Comparison of ENCODE assay signal across 8 cellular contexts in the genomic region with DNA sequence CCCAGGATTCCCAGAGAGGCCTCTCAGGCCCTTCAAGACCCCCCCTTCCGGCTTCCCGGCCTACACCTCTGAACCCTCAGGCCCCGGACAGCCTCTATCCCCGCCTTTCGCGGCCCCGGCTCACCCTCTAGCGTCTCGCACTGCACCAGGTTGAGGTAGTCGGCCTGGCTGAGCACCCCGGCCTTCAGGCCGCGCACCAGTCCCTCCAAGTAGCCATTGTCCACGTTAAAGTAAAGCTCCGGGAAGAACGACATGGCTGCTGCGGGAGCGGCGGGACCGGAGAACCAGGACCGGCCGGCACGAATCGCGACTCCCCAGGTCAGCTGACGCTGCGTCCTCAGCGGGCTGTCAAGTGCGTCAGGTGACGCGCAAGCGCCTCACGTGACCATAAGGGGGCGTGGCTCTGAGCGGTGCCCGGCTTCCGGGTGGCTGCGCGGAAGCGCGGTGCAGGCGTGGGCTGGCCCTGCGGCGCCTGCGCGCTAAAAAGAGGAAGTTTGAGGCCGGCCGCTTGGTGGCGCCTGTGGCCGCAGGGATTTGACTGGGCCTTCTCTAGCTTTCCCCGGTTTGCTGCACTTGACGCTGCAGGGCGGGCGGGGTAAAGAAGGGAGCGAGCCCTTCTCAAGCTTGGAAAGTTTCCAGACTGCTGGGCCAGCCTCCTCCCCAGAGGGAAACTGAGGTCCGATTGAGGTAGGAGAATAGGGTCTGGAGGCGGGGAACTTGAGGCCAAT. TPM values are rescaled to one million over a fixed set of nuclear protein-coding genes. Genes with fewer than 3 reads are reported as not detected.
A peak's percentile ranks its signal among the peaks of the same experiment; 100 is the strongest.
DNase-seq lines count a peak whose midpoint lies in the region; ATAC-seq and TF ChIP-seq lines count a peak whose summit lies in the region.

A gene (minus strand): TSS at position 325 of the 728 bp plus-strand sequence. CDS start 71 bp downstream, at position 254.

- ATAC-seq in GM19351 (IDR thresholded peaks at IDR 0.05; ENCODE audit: unreplicated experiment) (peak; percentile 92), HG03521 (IDR thresholded peaks at IDR 0.05; ENCODE audit: unreplicated experiment) (peak; percentile 98), left lobe of liver (peak; percentile 93)

- peak within 1 kb of the TSS; percentile 74 for H3K27ac ChIP-seq in C4-2B

- DNase-seq in NCI-H69 (lab: John Stamatoyannopoulos, UW) = peak; percentile 95
- peak; percentile 99 for DNase-seq in activated CD4-positive, alpha-beta T cell treated with anti-CD3 and anti-CD28 coated beads, Interleukin-2, amount 50 U/mL, for 1 hour
- peak; percentile 97 for DNase-seq in dedifferentiated amniotic fluid mesenchymal stem cell (ENCODE audit: extremely low spot score)
- peak; percentile 100 for DNase-seq in left lobe of liver (ENCODE audit: low spot score)
- peak; percentile 96 for DNase-seq in stimulated activated CD4-positive, alpha-beta T cell treated with anti-CD3 and anti-CD28 coated beads, Interleukin-2, amount 100 ng/mL, for 4 hours (ENCODE audit: low read depth)

- peak; percentile 95 for TF ChIP-seq CTCF in C4-2B (conservative IDR thresholded peaks at IDR 0.05)

RNA-seq across cellular contexts. Expression of the gene that starts here (rescaled TPM):
- total RNA-seq in left lobe of liver = 48.2 TPM

Comparison
In these comparisons a context has a peak if more than half of its experiments do, and no peak if none do; other contexts are left out.
1. Peak in every context shown above with its lines: DNase-seq, ATAC-seq and H3K27ac ChIP-seq.